ENCODE assay signal across 9 cellular contexts in the genomic region with DNA sequence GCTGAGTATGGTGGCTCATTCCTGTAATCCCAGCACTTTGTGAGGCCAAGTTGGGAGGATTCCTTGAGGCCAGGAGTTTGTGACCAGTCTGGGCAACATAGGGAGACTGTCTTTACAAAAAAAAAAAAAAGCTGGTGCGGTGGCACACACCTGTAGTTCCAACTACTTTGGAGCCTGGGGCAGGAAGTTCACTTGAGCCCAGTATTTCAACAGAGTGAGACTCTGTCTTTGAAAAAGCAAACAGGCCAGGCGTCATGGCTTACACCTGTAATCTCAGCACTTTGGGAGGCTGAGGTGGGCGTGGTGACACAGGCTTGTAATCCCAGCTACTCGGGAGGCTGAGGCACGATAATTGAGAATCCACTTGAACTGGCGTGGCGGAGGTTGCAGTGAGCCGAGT. TPM values are rescaled to one million over a fixed set of nuclear protein-coding genes. Genes with fewer than 3 reads are reported as not detected.
"Had no signal": no experiment of that assay in that cellular context is flagged by ENCODE, and none has a peak within 500 bp of the region (broad histone marks: within the 10 kb centered on the region; RNA-seq: fewer than 3 reads in every experiment).

No MANE protein-coding gene starts in this region.

- ATAC-seq: GM12878 had no signal

- FAIRE-seq: G401.6, GM12878, GM12891, GM12892, GM18507, GM19239 had no signal

- DNase-seq: GDM1, GF-D8 had no signal

- H3K4me3 ChIP-seq: GM12878 had no signal

RNA-seq across cellular contexts. Expression of a gene that starts 31.2 kb away (rescaled TPM):
- total RNA-seq: G401 had no signal
